Comparison of ENCODE assay signal across 8 cellular contexts in the genomic region with DNA sequence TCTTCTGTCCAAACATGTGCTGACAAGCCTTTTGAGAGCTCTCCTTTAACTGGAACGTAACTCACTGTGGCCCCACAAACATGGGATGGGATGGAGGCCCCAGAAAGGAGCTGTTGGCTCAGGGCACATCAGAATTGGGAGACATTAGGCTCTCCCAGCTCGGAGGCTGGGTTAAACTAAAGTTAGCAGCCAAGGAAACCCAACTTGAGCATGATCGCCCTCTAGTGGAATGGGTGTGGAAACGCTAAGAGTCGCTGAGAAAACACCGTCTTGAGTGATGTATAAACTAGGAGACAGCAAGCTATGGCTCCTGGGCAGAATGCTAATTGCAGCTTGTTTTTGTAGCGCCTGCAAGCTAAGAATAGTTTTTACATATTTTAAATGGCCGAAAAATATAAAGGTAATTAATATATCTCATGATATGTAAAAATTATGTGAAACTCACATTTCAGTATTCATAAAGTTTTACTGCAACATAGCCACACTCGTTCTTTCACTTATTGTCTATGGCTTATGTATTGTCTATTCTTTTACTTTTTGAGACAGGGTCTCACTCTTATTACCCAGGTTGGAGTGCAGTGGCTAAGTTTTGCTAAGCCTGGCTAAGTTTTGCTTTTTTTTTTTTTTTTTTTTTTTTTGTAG.
DNase-seq lines count a peak whose midpoint lies in the region; ATAC-seq and TF ChIP-seq lines count a peak whose summit lies in the region.

No MANE protein-coding gene starts in this region.

- DNase-seq in AG10803 (ENCODE audit: low read depth) (peak; percentile 79), NAMALWA (ENCODE audit: low spot score) (peak; percentile 91), SJCRH30 (peak; percentile 64 to 94), anterior cingulate cortex (lab: John Stamatoyannopoulos, UW) (peak in 40 of 58 donors; percentile 10 to 87 (median 38)), hepatic stellate cell (ENCODE audit: low spot score) (peak; percentile 81), sciatic nerve (ENCODE audit: low spot score) (no peak)

- no peaks in the 10 kb centered on the region for H3K36me3 ChIP-seq in SJCRH30

- H3K4me1 ChIP-seq in SJCRH30 = peaks cover 10% of the 10 kb centered on the region

- peak; percentile 90 for TF ChIP-seq CTCF in AG10803 (conservative IDR thresholded peaks at IDR 0.05; ENCODE audit: low read length)

- ATAC-seq in GM18517 (IDR thresholded peaks at IDR 0.05; ENCODE audit: unreplicated experiment) (peak; percentile 59), sciatic nerve (peak; percentile 38), HG03342 (IDR thresholded peaks at IDR 0.05; ENCODE audit: unreplicated experiment) (no peak)

- H3K27ac ChIP-seq in SJCRH30 = no peak overlapping the region

- H3K4me3 ChIP-seq in AG10803 (ENCODE audit: low read length) (no peak overlapping the region), SJCRH30 (no peak overlapping the region)

- no peaks in the 10 kb centered on the region for H3K9me3 ChIP-seq in SJCRH30 (replicated peaks)

- intact Hi-C loops in sciatic nerve (cut with DNase I) = loop anchor here (5.0 kb wide), 1 partner anchor 71 kb away; no protein-coding TSS in a partner anchor

- no peaks in the 10 kb centered on the region for H3K27me3 ChIP-seq in SJCRH30
